ENCODE assay signal across 2 cellular contexts in the genomic region with DNA sequence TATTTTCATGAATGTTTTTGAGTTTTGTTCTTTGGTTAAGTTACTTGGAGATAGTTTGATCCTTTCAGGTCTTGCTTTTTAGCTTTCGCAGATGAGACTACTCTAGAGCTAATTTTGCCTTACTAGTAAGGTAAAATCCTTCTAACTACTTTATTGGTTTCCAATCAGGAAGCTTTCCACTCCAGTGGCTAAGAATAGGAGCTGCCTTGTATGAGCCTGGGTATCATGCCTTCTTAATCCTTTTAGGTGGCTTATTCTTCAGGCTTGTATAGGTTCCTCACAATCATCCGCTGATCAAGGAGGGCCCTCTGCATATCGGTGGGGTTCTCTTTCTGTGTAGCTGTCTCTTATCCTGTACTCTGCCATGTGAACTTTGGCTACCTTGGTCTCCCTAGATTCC.
TF ChIP-seq lines count a peak whose summit lies in the region.

No MANE protein-coding gene starts in this region.

TF ChIP-seq in A549, 52 proteins besides CTCF, POLR2A, EP300 and RAD21 (continued from another document):
- TF ChIP-seq, protein P1, sequence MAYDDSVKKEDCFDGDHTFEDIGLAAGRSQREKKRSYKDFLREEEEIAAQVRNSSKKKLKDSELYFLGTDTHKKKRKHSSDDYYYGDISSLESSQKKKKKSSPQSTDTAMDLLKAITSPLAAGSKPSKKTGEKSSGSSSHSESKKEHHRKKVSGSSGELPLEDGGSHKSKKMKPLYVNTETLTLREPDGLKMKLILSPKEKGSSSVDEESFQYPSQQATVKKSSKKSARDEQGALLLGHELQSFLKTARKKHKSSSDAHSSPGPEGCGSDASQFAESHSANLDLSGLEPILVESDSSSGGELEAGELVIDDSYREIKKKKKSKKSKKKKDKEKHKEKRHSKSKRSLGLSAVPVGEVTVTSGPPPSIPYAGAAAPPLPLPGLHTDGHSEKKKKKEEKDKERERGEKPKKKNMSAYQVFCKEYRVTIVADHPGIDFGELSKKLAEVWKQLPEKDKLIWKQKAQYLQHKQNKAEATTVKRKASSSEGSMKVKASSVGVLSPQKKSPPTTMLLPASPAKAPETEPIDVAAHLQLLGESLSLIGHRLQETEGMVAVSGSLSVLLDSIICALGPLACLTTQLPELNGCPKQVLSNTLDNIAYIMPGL (CRISPR knock-in tag; IDR thresholded peaks at IDR 0.05; ENCODE audit: borderline replicate concordance): no peak
- TF ChIP-seq RCOR1 (IDR thresholded peaks at IDR 0.05; ENCODE audit: low read depth, low read length) (no peak), RNF2 (IDR thresholded peaks at IDR 0.05; ENCODE audit: borderline replicate concordance, low read depth) (no peak)
- TF ChIP-seq, protein P2, sequence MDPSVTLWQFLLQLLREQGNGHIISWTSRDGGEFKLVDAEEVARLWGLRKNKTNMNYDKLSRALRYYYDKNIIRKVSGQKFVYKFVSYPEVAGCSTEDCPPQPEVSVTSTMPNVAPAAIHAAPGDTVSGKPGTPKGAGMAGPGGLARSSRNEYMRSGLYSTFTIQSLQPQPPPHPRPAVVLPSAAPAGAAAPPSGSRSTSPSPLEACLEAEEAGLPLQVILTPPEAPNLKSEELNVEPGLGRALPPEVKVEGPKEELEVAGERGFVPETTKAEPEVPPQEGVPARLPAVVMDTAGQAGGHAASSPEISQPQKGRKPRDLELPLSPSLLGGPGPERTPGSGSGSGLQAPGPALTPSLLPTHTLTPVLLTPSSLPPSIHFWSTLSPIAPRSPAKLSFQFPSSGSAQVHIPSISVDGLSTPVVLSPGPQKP (IDR thresholded peaks at IDR 0.05; ENCODE audit: low read depth, low read length): no peak

TF ChIP-seq in WTC11, 78 proteins besides CTCF, POLR2A, EP300 and RAD21 (continued from another document):
- TF ChIP-seq, protein P3, sequence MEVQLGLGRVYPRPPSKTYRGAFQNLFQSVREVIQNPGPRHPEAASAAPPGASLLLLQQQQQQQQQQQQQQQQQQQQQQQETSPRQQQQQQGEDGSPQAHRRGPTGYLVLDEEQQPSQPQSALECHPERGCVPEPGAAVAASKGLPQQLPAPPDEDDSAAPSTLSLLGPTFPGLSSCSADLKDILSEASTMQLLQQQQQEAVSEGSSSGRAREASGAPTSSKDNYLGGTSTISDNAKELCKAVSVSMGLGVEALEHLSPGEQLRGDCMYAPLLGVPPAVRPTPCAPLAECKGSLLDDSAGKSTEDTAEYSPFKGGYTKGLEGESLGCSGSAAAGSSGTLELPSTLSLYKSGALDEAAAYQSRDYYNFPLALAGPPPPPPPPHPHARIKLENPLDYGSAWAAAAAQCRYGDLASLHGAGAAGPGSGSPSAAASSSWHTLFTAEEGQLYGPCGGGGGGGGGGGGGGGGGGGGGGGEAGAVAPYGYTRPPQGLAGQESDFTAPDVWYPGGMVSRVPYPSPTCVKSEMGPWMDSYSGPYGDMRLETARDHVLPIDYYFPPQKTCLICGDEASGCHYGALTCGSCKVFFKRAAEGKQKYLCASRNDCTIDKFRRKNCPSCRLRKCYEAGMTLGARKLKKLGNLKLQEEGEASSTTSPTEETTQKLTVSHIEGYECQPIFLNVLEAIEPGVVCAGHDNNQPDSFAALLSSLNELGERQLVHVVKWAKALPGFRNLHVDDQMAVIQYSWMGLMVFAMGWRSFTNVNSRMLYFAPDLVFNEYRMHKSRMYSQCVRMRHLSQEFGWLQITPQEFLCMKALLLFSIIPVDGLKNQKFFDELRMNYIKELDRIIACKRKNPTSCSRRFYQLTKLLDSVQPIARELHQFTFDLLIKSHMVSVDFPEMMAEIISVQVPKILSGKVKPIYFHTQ (CRISPR knock-in tag; IDR thresholded peaks at IDR 0.05): no peak
- TF ChIP-seq GRHL2 (CRISPR knock-in tag; IDR thresholded peaks at IDR 0.05; ENCODE audit: insufficient replicate concordance, severe bottlenecking) (no peak), NR2C2 (CRISPR knock-in tag; IDR thresholded peaks at IDR 0.05) (no peak), ZNF121 (CRISPR knock-in tag; IDR thresholded peaks at IDR 0.05) (no peak), ZNF232 (CRISPR knock-in tag; IDR thresholded peaks at IDR 0.05) (no peak), RORB (CRISPR knock-in tag; IDR thresholded peaks at IDR 0.05) (no peak), OVOL2 (CRISPR knock-in tag; IDR thresholded peaks at IDR 0.05; ENCODE audit: borderline replicate concordance) (no peak), GABPB1 (CRISPR knock-in tag; IDR thresholded peaks at IDR 0.05) (no peak), MXD4 (CRISPR knock-in tag; IDR thresholded peaks at IDR 0.05; ENCODE audit: borderline replicate concordance) (no peak), SMAD3 (CRISPR knock-in tag; IDR thresholded peaks at IDR 0.05; ENCODE audit: borderline replicate concordance) (no peak), NFYB (CRISPR knock-in tag; conservative IDR thresholded peaks at IDR 0.05; ENCODE audit: low read depth) (no peak)
- TF ChIP-seq, protein P1 (CRISPR knock-in tag; IDR thresholded peaks at IDR 0.05): no peak
- TF ChIP-seq, protein P4, sequence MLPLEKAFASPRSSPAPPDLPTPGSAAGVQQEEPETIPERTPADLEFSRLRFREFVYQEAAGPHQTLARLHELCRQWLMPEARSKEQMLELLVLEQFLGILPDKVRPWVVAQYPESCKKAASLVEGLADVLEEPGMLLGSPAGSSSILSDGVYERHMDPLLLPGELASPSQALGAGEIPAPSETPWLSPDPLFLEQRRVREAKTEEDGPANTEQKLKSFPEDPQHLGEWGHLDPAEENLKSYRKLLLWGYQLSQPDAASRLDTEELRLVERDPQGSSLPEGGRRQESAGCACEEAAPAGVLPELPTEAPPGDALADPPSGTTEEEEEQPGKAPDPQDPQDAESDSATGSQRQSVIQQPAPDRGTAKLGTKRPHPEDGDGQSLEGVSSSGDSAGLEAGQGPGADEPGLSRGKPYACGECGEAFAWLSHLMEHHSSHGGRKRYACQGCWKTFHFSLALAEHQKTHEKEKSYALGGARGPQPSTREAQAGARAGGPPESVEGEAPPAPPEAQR (CRISPR knock-in tag; IDR thresholded peaks at IDR 0.05): no peak
- TF ChIP-seq, protein P5, sequence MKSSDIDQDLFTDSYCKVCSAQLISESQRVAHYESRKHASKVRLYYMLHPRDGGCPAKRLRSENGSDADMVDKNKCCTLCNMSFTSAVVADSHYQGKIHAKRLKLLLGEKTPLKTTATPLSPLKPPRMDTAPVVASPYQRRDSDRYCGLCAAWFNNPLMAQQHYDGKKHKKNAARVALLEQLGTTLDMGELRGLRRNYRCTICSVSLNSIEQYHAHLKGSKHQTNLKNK (CRISPR knock-in tag; IDR thresholded peaks at IDR 0.05): no peak
- TF ChIP-seq, protein P6, sequence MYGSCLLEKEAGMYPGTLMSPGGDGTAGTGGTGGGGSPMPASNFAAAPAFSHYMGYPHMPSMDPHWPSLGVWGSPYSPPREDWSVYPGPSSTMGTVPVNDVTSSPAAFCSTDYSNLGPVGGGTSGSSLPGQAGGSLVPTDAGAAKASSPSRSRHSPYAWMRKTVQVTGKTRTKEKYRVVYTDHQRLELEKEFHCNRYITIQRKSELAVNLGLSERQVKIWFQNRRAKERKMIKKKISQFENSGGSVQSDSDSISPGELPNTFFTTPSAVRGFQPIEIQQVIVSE (CRISPR knock-in tag; IDR thresholded peaks at IDR 0.05; ENCODE audit: borderline replicate concordance): no peak
- TF ChIP-seq, protein P7, sequence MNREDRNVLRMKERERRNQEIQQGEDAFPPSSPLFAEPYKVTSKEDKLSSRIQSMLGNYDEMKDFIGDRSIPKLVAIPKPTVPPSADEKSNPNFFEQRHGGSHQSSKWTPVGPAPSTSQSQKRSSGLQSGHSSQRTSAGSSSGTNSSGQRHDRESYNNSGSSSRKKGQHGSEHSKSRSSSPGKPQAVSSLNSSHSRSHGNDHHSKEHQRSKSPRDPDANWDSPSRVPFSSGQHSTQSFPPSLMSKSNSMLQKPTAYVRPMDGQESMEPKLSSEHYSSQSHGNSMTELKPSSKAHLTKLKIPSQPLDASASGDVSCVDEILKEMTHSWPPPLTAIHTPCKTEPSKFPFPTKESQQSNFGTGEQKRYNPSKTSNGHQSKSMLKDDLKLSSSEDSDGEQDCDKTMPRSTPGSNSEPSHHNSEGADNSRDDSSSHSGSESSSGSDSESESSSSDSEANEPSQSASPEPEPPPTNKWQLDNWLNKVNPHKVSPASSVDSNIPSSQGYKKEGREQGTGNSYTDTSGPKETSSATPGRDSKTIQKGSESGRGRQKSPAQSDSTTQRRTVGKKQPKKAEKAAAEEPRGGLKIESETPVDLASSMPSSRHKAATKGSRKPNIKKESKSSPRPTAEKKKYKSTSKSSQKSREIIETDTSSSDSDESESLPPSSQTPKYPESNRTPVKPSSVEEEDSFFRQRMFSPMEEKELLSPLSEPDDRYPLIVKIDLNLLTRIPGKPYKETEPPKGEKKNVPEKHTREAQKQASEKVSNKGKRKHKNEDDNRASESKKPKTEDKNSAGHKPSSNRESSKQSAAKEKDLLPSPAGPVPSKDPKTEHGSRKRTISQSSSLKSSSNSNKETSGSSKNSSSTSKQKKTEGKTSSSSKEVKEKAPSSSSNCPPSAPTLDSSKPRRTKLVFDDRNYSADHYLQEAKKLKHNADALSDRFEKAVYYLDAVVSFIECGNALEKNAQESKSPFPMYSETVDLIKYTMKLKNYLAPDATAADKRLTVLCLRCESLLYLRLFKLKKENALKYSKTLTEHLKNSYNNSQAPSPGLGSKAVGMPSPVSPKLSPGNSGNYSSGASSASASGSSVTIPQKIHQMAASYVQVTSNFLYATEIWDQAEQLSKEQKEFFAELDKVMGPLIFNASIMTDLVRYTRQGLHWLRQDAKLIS (CRISPR knock-in tag; IDR thresholded peaks at IDR 0.05; ENCODE audit: borderline replicate concordance): no peak
- TF ChIP-seq, protein P8, sequence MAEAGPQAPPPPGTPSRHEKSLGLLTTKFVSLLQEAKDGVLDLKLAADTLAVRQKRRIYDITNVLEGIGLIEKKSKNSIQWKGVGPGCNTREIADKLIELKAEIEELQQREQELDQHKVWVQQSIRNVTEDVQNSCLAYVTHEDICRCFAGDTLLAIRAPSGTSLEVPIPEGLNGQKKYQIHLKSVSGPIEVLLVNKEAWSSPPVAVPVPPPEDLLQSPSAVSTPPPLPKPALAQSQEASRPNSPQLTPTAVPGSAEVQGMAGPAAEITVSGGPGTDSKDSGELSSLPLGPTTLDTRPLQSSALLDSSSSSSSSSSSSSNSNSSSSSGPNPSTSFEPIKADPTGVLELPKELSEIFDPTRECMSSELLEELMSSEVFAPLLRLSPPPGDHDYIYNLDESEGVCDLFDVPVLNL (CRISPR knock-in tag; IDR thresholded peaks at IDR 0.05; ENCODE audit: borderline replicate concordance, low read depth): no peak
- TF ChIP-seq, protein P9, sequence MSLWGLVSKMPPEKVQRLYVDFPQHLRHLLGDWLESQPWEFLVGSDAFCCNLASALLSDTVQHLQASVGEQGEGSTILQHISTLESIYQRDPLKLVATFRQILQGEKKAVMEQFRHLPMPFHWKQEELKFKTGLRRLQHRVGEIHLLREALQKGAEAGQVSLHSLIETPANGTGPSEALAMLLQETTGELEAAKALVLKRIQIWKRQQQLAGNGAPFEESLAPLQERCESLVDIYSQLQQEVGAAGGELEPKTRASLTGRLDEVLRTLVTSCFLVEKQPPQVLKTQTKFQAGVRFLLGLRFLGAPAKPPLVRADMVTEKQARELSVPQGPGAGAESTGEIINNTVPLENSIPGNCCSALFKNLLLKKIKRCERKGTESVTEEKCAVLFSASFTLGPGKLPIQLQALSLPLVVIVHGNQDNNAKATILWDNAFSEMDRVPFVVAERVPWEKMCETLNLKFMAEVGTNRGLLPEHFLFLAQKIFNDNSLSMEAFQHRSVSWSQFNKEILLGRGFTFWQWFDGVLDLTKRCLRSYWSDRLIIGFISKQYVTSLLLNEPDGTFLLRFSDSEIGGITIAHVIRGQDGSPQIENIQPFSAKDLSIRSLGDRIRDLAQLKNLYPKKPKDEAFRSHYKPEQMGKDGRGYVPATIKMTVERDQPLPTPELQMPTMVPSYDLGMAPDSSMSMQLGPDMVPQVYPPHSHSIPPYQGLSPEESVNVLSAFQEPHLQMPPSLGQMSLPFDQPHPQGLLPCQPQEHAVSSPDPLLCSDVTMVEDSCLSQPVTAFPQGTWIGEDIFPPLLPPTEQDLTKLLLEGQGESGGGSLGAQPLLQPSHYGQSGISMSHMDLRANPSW (CRISPR knock-in tag; conservative IDR thresholded peaks at IDR 0.05; ENCODE audit: low read depth): no peak
